ENCODE assay signal across 12 cellular contexts in the genomic region with DNA sequence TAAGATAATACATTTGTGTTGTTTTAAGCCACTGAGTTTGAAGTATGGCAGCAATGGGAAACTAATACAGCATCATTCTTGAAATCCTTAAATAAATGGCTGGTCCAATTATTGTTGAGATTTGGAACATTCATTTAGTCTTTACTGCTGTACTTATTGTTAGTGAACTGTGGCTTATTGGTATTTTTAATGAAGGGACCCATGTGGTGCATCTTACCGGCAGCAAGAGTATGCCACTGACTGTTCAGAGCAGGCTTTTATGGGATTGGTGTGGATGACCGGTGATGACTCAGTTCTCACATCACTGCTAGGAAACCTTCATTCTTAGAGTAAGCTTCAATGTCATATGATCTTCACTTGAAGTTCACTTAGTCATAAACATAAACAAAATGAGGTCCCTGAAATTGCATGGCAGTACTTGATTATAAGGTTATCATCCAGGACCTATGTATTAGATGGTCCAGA. TPM values are rescaled to one million over a fixed set of nuclear protein-coding genes. Genes with fewer than 3 reads are reported as not detected.
DNase-seq lines count a peak whose midpoint lies in the region; ATAC-seq and TF ChIP-seq lines count a peak whose summit lies in the region.
"Had no signal": no experiment of that assay in that cellular context is flagged by ENCODE, and none has a peak within 500 bp of the region (broad histone marks: within the 10 kb centered on the region; RNA-seq: fewer than 3 reads in every experiment).

No MANE protein-coding gene starts in this region.

- no peak for ATAC-seq in HG02973 (IDR thresholded peaks at IDR 0.05; ENCODE audit: unreplicated experiment)
- no peak for ATAC-seq in omental fat pad (ENCODE audit: low FRiP score)
- ATAC-seq: activated CD8-positive, alpha-beta memory T cell treated with anti-CD3 and anti-CD28 coated beads, Interleukin-2, amount 10 ng/mL, durations not matched to agents 7 days and 5 days had no signal

- CTCF ChIA-PET in AG04450 (lab: Charles Lee) = no interaction called here

- DNase-seq in AG04450 (ENCODE audit: low read depth, low spot score) (peak; percentile 62), HFF-Myc (ENCODE audit: extremely low read depth, low read depth) (peak; percentile 60), amniotic stem cell (lab: John Stamatoyannopoulos, UW) (peak; percentile 12), hepatic stellate cell (ENCODE audit: low spot score) (peak; percentile 7), cortex of kidney (lab: John Stamatoyannopoulos, UW) (no peak), omental fat pad (ENCODE audit: low spot score) (no peak), mesenteric fat pad (ENCODE audit: low spot score) (no peak)
- DNase-seq: activated CD8-positive, alpha-beta memory T cell treated with anti-CD3 and anti-CD28 coated beads, Interleukin-2, amount 10 ng/mL, durations not matched to agents 7 days and 5 days; stimulated activated CD4-positive, alpha-beta T cell treated with anti-CD3 and anti-CD28 coated beads, Interleukin-4, amount 100 ng/mL, for 24 hours; T-helper 2 cell had no signal

- no peaks in the 10 kb centered on the region for H3K27me3 ChIP-seq in AG04450 (ENCODE audit: control insufficient read depth, insufficient read depth, low read length)

- no peaks in the 10 kb centered on the region for H3K9me3 ChIP-seq in AG04450 (ENCODE audit: control insufficient read depth, insufficient read depth, low read length)

- TF ChIP-seq CTCF in AG04450 (IDR thresholded peaks at IDR 0.05; ENCODE audit: low read depth, low read length) (no peak), HFF-Myc (IDR thresholded peaks at IDR 0.05; ENCODE audit: low read depth, low read length, missing control alignments) (no peak), omental fat pad (IDR thresholded peaks at IDR 0.05) (no peak)

- no peak overlapping the region for H3K27ac ChIP-seq in AG04450 (ENCODE audit: low read depth, low read length)
- H3K27ac ChIP-seq: C4-2B had no signal

- POLR2A ChIA-PET in AG04450 (lab: Yijun Ruan, JAX) = no interaction called here

- H3K4me3 ChIP-seq in AG04450 (ENCODE audit: low read depth, low read length) (no peak overlapping the region), HFF-Myc (replicated peaks; ENCODE audit: low read depth, low read length) (no peak overlapping the region)

RNA-seq across cellular contexts. Expression of a gene that starts 31.5 kb away (rescaled TPM):
- 3.3 and 4.7 TPM in 2 replicates for polyA plus RNA-seq in AG04450 (2011; rRNA removed)
- 3.5 and 5.9 TPM in 2 replicates for polyA minus RNA-seq in AG04450 (2011; rRNA and poly(A)+ RNA removed)
- total RNA-seq in omental fat pad = 1 to 10 TPM in 3 of 4 donors, under 1 TPM in 1; 0.96 to 3.0 (median 1.9) TPM
- total RNA-seq in mesenteric fat pad = 1.4 TPM
- total RNA-seq: activated CD8-positive, alpha-beta memory T cell treated with anti-CD3 and anti-CD28 coated beads, Interleukin-2, amount 10 ng/mL, durations not matched to agents 7 days and 5 days had no signal

Comparison
In these comparisons a context has a peak if more than half of its experiments do, and no peak if none do; other contexts are left out.
1. DNase-seq: peak in AG04450 (single experiment), HFF-Myc (single experiment), amniotic stem cell (single experiment) and hepatic stellate cell (single experiment); none in cortex of kidney (single experiment), omental fat pad (single experiment) and mesenteric fat pad (single experiment).